In the genomic region with DNA sequence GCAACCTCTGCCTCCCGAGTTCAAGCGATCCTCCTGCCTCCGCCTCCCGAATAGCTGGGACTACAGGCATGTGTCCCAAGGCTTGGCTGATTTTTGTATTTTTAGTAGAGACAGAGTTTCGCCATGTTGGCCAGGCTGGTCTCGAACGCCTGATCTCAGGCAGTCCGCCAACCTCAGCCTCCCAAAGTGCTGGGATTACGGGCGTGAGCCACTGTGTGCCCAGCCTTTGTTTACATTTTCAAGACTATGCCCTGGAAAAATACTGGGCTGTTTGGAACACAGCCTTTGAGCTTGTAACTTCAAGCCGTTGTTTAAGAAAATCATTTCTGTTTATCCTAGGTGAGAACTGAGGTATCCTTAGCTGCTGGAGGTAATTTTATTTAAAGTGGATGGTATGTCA, we compare ENCODE assay signal across 10 cellular contexts. TPM values are rescaled to one million over a fixed set of nuclear protein-coding genes. Genes with fewer than 3 reads are reported as not detected.
DNase-seq lines count a peak whose midpoint lies in the region; ATAC-seq, FAIRE-seq and TF ChIP-seq lines count a peak whose summit lies in the region.
"Had no signal": no experiment of that assay in that cellular context is flagged by ENCODE, and none has a peak within 500 bp of the region (broad histone marks: within the 10 kb centered on the region; RNA-seq: fewer than 3 reads in every experiment).

No MANE protein-coding gene starts in this region.

- H3K4me2 ChIP-seq in hepatocyte (peak overlapping the region; percentile 89), skeletal muscle satellite cell (ENCODE audit: low read length) (peak overlapping the region; percentile 88)

- no peaks in the 10 kb centered on the region for H3K36me3 ChIP-seq in hepatocyte (replicated peaks; ENCODE audit: insufficient read depth, low read depth)
- H3K36me3 ChIP-seq in skeletal muscle satellite cell (ENCODE audit: insufficient read depth, low read length), result peaks cover 10% of the 10 kb centered on the region
- H3K36me3 ChIP-seq: MG63 had no signal

- TF ChIP-seq CTCF in HFF-Myc (IDR thresholded peaks at IDR 0.05; ENCODE audit: low read depth, low read length, missing control alignments) (no peak), hepatocyte (IDR thresholded peaks at IDR 0.05; ENCODE audit: poor library complexity) (no peak), D721Med (IDR thresholded peaks at IDR 0.05; ENCODE audit: insufficient read depth, missing control alignments) (no peak)

- no peak overlapping the region for H2AFZ ChIP-seq in hepatocyte

- peaks cover 20% of the 10 kb centered on the region for H3K4me1 Mint-ChIP-seq in activated T-helper 17 cell treated with anti-CD3 and anti-CD28 coated beads, Interleukin-2, amount 50 U/mL, for 72 hours

- peak overlapping the region; percentile 99 for H3K27ac ChIP-seq in hepatocyte

- H4K20me1 ChIP-seq in hepatocyte (ENCODE audit: insufficient read depth, poor library complexity, severe bottlenecking), result peaks cover 39% of the 10 kb centered on the region

- H3K9me3 Mint-ChIP-seq in activated T-helper 17 cell treated with anti-CD3 and anti-CD28 coated beads, Interleukin-2, amount 50 U/mL, for 72 hours, result no peaks in the 10 kb centered on the region

- H3K4me3 ChIP-seq in HFF-Myc (replicated peaks; ENCODE audit: low read depth, low read length) (peak overlapping the region; percentile 99), hepatocyte (no peak overlapping the region), skeletal muscle satellite cell (ENCODE audit: low read length) (peak overlapping the region; percentile 35)

- H3K9me2 ChIP-seq in hepatocyte (replicated peaks; ENCODE audit: insufficient read depth), result no peaks in the 10 kb centered on the region

- H3K4me3 Mint-ChIP-seq in activated T-helper 17 cell treated with anti-CD3 and anti-CD28 coated beads, Interleukin-2, amount 50 U/mL, for 72 hours, result peak overlapping the region; percentile 94

- peaks cover 59% of the 10 kb centered on the region for H3K36me3 Mint-ChIP-seq in activated T-helper 17 cell treated with anti-CD3 and anti-CD28 coated beads, Interleukin-2, amount 50 U/mL, for 72 hours (ENCODE audit: low read depth)

- ATAC-seq in activated T-helper 17 cell treated with anti-CD3 and anti-CD28 coated beads, Interleukin-2, amount 50 U/mL, for 72 hours (replicated peaks), result no peak
- no peak for ATAC-seq in HG02678 (IDR thresholded peaks at IDR 0.05; ENCODE audit: unreplicated experiment)
- ATAC-seq: esophagus mucosa had no signal

- H3K4me1 ChIP-seq in hepatocyte (ENCODE audit: insufficient read depth), result peaks cover 16% of the 10 kb centered on the region
- peaks cover 10% of the 10 kb centered on the region for H3K4me1 ChIP-seq in skeletal muscle satellite cell (ENCODE audit: control insufficient read depth, insufficient read depth, low read length)

- no peak for DNase-seq in HFF-Myc (ENCODE audit: extremely low read depth, low read depth)
- DNase-seq in hepatocyte (ENCODE audit: low spot score), result peak; percentile 36
- no peak for DNase-seq in HTR-8/SVneo (ENCODE audit: insufficient read length, low spot score)
- no peak for DNase-seq in D721Med (ENCODE audit: insufficient read length, low spot score)
- DNase-seq in activated CD4-positive, CD25-positive, alpha-beta regulatory T cell treated with anti-CD3 and anti-CD28 coated beads, Interleukin-2, amount 50 U/mL, for 72 hours, result no peak
- DNase-seq: MG63 had no signal

- 66% methylated on average over 11 of the region's 11 CpGs for WGBS in hepatocyte (ENCODE audit: low lambda C conversion rate, missing lambda C conversion rate)

- H3K79me2 ChIP-seq in hepatocyte, result peaks cover 68% of the 10 kb centered on the region

- no peaks in the 10 kb centered on the region for H3K27me3 Mint-ChIP-seq in activated T-helper 17 cell treated with anti-CD3 and anti-CD28 coated beads, Interleukin-2, amount 50 U/mL, for 72 hours

- no peaks in the 10 kb centered on the region for H3K9me3 ChIP-seq in hepatocyte (ENCODE audit: low read depth)
- H3K9me3 ChIP-seq in skeletal muscle satellite cell (replicated peaks; ENCODE audit: low read length), result no peaks in the 10 kb centered on the region
- H3K9me3 ChIP-seq: MG63 had no signal

- no peak overlapping the region for H3K27ac Mint-ChIP-seq in activated T-helper 17 cell treated with anti-CD3 and anti-CD28 coated beads, Interleukin-2, amount 50 U/mL, for 72 hours

- FAIRE-seq in HTR-8/SVneo (lab: Jason Lieb, UNC) (no peak), D721Med (lab: Jason Lieb, UNC) (no peak)

- no peaks in the 10 kb centered on the region for H3K27me3 ChIP-seq in hepatocyte
- no peaks in the 10 kb centered on the region for H3K27me3 ChIP-seq in skeletal muscle satellite cell (ENCODE audit: control insufficient read depth, insufficient read depth, low read length)
- H3K27me3 ChIP-seq: MG63 had no signal

- peak overlapping the region; percentile 31 for H3K9ac ChIP-seq in skeletal muscle satellite cell (ENCODE audit: low read depth, low read length)

RNA-seq across cellular contexts. Expression of a gene that starts 1.9 kb away (rescaled TPM):
- 10 to 100 TPM; 42.2 to 74.6 TPM for total RNA-seq in activated T-helper 17 cell treated with anti-CD3 and anti-CD28 coated beads, Interleukin-2, amount 50 U/mL, for 72 hours
- total RNA-seq in hepatocyte, result 41.1 and 44.0 TPM in 2 replicates
- polyA plus RNA-seq in hepatocyte, result 27.0 and 29.2 TPM in 2 replicates
- total RNA-seq in skeletal muscle satellite cell (2012; rRNA removed), result 29.5 and 36.0 TPM in 2 replicates

RNA-seq across cellular contexts. Expression of a gene that starts 32.3 kb away (rescaled TPM):
- total RNA-seq in activated T-helper 17 cell treated with anti-CD3 and anti-CD28 coated beads, Interleukin-2, amount 50 U/mL, for 72 hours, result 1 to 10 TPM; 3.7 to 6.5 TPM
- total RNA-seq in hepatocyte, result 9.6 and 10.9 TPM in 2 replicates
- polyA plus RNA-seq in hepatocyte, result 11.7 and 12.8 TPM in 2 replicates
- 5.5 and 8.4 TPM in 2 replicates for total RNA-seq in skeletal muscle satellite cell (2012; rRNA removed)

RNA-seq across cellular contexts. Expression of a gene that starts 41.5 kb away (rescaled TPM):
- total RNA-seq in activated T-helper 17 cell treated with anti-CD3 and anti-CD28 coated beads, Interleukin-2, amount 50 U/mL, for 72 hours, result under 1 TPM; 0.19 to 0.43 TPM
- 46.1 and 52.6 TPM in 2 replicates for total RNA-seq in hepatocyte
- 44.3 and 73.6 TPM in 2 replicates for polyA plus RNA-seq in hepatocyte
- not detected in 2 replicates for total RNA-seq in skeletal muscle satellite cell (2012; rRNA removed)

Comparison
In these comparisons a context has a peak if more than half of its experiments do, and no peak if none do; other contexts are left out.
1. RNA of a gene that starts 41.5 kb away (total RNA-seq): 46.1 to 52.6 TPM in hepatocyte; 0.19 to 0.43 TPM in activated T-helper 17 cell treated with anti-CD3 and anti-CD28 coated beads, Interleukin-2, amount 50 U/mL, for 72 hours; every median in the first group is over 10 times any median in the second.